In the genomic region with DNA sequence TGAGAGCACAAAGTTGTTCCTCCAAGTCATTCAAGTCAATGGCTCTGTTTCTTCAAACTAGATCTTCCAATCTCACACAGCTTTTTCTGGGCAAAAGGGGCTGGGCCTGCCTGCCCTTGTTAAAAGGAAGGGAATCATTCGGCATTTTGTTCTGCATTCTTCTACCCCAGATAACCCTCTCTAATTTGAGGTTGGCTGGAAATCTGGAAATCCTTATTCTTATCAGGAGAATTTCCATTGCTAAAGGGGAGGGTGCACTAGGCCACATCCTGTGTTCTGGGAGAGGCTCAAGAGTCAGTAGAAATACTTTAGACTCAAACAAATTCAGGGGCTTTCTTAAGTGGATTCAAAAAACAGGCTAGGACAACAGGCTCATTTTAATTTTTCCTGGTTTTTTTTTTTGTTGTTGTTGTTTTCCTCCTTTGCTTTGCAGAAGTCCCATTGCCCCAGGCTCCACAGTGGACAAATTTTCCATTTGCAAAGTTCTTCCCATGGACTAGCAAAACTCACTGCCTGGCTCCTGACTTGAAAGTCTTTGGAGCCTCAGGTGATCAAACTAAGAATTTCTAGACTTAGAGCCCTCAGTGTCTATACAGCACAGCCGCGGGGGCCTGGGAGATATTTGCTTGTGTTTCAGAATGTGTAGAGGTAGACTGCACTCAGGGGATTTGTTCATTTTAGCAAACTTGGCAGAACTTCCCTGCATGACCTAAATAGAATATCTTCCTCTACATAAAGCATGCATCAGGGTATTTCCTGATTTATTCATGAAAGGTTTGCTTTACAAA, we compare ENCODE assay signal across 19 cellular contexts.
DNase-seq lines count a peak whose midpoint lies in the region; ATAC-seq and TF ChIP-seq lines count a peak whose summit lies in the region.
"Had no signal": no experiment of that assay in that cellular context is flagged by ENCODE, and none has a peak within 500 bp of the region (broad histone marks: within the 10 kb centered on the region; RNA-seq: fewer than 3 reads in every experiment).

No MANE protein-coding gene starts in this region.

- no peaks in the 10 kb centered on the region for H3K36me3 Mint-ChIP-seq in nephron (ENCODE audit: low read depth)

- no peaks in the 10 kb centered on the region for H3K27me3 Mint-ChIP-seq in nephron (ENCODE audit: low read depth)

- no peak overlapping the region for H3K9ac ChIP-seq in BLaER1

- H3K4me1 Mint-ChIP-seq in nephron: peaks cover 25% of the 10 kb centered on the region

- H3K9me3 Mint-ChIP-seq in nephron: peaks cover 22% of the 10 kb centered on the region

- H3K27ac ChIP-seq in BLaER1: no peak overlapping the region
- peak overlapping the region; percentile 62 for H3K27ac ChIP-seq in left ventricle myocardium inferior (replicated peaks)
- H3K27ac ChIP-seq: A549, SJCRH30 had no signal

- peak overlapping the region in 2 of 3 experiments; percentile 22 to 56 for H3K27ac Mint-ChIP-seq in nephron

- H3K9me3 ChIP-seq in BLaER1 (no peaks in the 10 kb centered on the region), left ventricle myocardium inferior (replicated peaks) (peaks cover 9% of the 10 kb centered on the region)
- H3K9me3 ChIP-seq: A549, MG63, SJCRH30 had no signal

- TF ChIP-seq CTCF in left ventricle myocardium inferior (IDR thresholded peaks at IDR 0.05; ENCODE audit: borderline replicate concordance) (no peak), nephron (IDR thresholded peaks at IDR 0.05; ENCODE audit: unreplicated experiment in 3 of 3) (no peak)

- peak; percentile 87 for DNase-seq in RPMI7951 (ENCODE audit: low read depth)
- DNase-seq in left ventricle myocardium inferior: no peak
- DNase-seq in activated CD4-positive, alpha-beta T cell treated with anti-CD3 and anti-CD28 coated beads for 48 hours: no peak
- DNase-seq in NCI-H146 (lab: John Stamatoyannopoulos, UW): no peak
- DNase-seq: C1 segment of cervical spinal cord, DND-41, GDM1, H7, IMR-90, Karpas-422, MG63, NCI-H1092, NCI-H524 treated with DMSO at 0.1 percent for 48 hours, SJCRH30 had no signal

- H3K36me3 ChIP-seq in BLaER1 (no peaks in the 10 kb centered on the region), left ventricle myocardium inferior (no peaks in the 10 kb centered on the region)
- H3K36me3 ChIP-seq: MG63, SJCRH30 had no signal

- no peak overlapping the region for H3K4me3 Mint-ChIP-seq in nephron

- H3K4me3 ChIP-seq in BLaER1 (no peak overlapping the region), left ventricle myocardium inferior (no peak overlapping the region)
- H3K4me3 ChIP-seq: A549, MG63, SJCRH30 had no signal

- ATAC-seq in GM19328 (IDR thresholded peaks at IDR 0.05; ENCODE audit: unreplicated experiment) (no peak), HG02678 (IDR thresholded peaks at IDR 0.05; ENCODE audit: unreplicated experiment) (no peak)
- ATAC-seq: A549 had no signal

- intact Hi-C loops in left ventricle myocardium inferior (cut with micrococcal nuclease): no loop called here

- H3K27me3 ChIP-seq in BLaER1 (no peaks in the 10 kb centered on the region), left ventricle myocardium inferior (ENCODE audit: low read depth) (no peaks in the 10 kb centered on the region)
- H3K27me3 ChIP-seq: MG63, SJCRH30 had no signal

- H4K20me1 ChIP-seq in BLaER1: no peaks in the 10 kb centered on the region

- 0 out of 2 replicates have a peak overlapping the region, but pooled peaks have one; percentile 0 for H3K4me2 ChIP-seq in BLaER1
- H3K4me2 ChIP-seq: A549 had no signal

- H3K4me1 ChIP-seq in BLaER1 (peaks cover 12% of the 10 kb centered on the region), left ventricle myocardium inferior (peaks cover 54% of the 10 kb centered on the region)
- H3K4me1 ChIP-seq: A549 had no signal
